In genomic region chr3:192968901-192969300, GRCh38 we compare ENCODE assay signal across 8 cellular contexts. TPM values are rescaled to one million over a fixed set of nuclear protein-coding genes. Genes with fewer than 3 reads are reported as not detected.
DNase-seq lines count a peak whose midpoint lies in the region; ATAC-seq and TF ChIP-seq lines count a peak whose summit lies in the region.
"Not testable (repeated sequence)": the region's sequence is repeated elsewhere in the genome, so short reads cannot be mapped to it uniquely, and the experiment has no call there.
"Had no signal": no experiment of that assay in that cellular context is flagged by ENCODE, and none has a peak within 500 bp of the region (broad histone marks: within the 10 kb centered on the region; RNA-seq: fewer than 3 reads in every experiment).

No MANE protein-coding gene starts in this region.

- H3K27me3 Mint-ChIP-seq in HFFc6 (ENCODE audit: insufficient read depth), result not testable (repeated sequence)

- not testable (repeated sequence) for H3K36me3 Mint-ChIP-seq in HFFc6 (ENCODE audit: low read depth)

- DNase-seq in AG10803 (ENCODE audit: low read depth) (peak; percentile 59), HFFc6 (peak; percentile 48), amniotic epithelial cell (ENCODE audit: low read depth) (peak; percentile 78), mammary epithelial cell (peak; percentile 63), fibroblast of lung (ENCODE audit: low read depth in 2 of 2) (peak; percentile 47 to 57), foreskin keratinocyte (peak; percentile 26 to 51)
- not testable (repeated sequence) for DNase-seq in RWPE2 (ENCODE audit: low spot score)

- H3K9me3 ChIP-seq in RWPE2 (ENCODE audit: severe bottlenecking); mammary epithelial cell (replicated peaks; ENCODE audit: insufficient read depth, low read length); fibroblast of lung (ENCODE audit: control insufficient read depth, insufficient read depth, low read depth, low read length): not testable (repeated sequence)

- not testable (repeated sequence) for H3K9me3 Mint-ChIP-seq in HFFc6

- H4K20me1 ChIP-seq in mammary epithelial cell (ENCODE audit: insufficient read depth, low read length); fibroblast of lung (ENCODE audit: control insufficient read depth, extremely low read depth, insufficient read depth, low read length): not testable (repeated sequence)

- not testable (repeated sequence) for H3K4me2 ChIP-seq in mammary epithelial cell (ENCODE audit: insufficient read depth, low read depth, low read length); fibroblast of lung (ENCODE audit: extremely low read depth, insufficient read depth, low read length)

- H3K4me1 ChIP-seq in RWPE2 (ENCODE audit: insufficient read depth, poor library complexity, severe bottlenecking); mammary epithelial cell (ENCODE audit: insufficient read depth, low read length); fibroblast of lung (ENCODE audit: control insufficient read depth, extremely low read depth, insufficient read depth, low read length); foreskin keratinocyte: not testable (repeated sequence)

- H3K9ac ChIP-seq in mammary epithelial cell (ENCODE audit: insufficient read depth, low read length); fibroblast of lung (ENCODE audit: insufficient read depth, low read length): not testable (repeated sequence)

- not testable (repeated sequence) for BruUV-seq in mammary epithelial cell (replicated peaks; lab: Mats Ljungman, UMichigan)

- H3K27ac Mint-ChIP-seq in HFFc6, result peak overlapping the region; percentile 24

- not testable (repeated sequence) for H3K4me3 Mint-ChIP-seq in HFFc6

- H3K4me3 ChIP-seq in AG10803 (ENCODE audit: low read length); RWPE2 (ENCODE audit: severe bottlenecking); mammary epithelial cell (replicated peaks in 1 of 3; ENCODE audit: insufficient read depth in 1 of 3, low read depth in 2 of 3, low read length in 3 of 3); fibroblast of lung (replicated peaks in 1 of 4; ENCODE audit: control extremely low read depth in 1 of 4, insufficient read depth in 1 of 4, low read depth in 3 of 4, low read length in 4 of 4): not testable (repeated sequence)

- not testable (repeated sequence) for ATAC-seq in RWPE2 (ENCODE audit: low read depth); foreskin keratinocyte

- CTCF ChIA-PET in mammary epithelial cell (lab: Charles Lee; ENCODE audit: low non-redundant PET), result not testable (repeated sequence)

- intact Hi-C loops in mammary epithelial cell (cut with micrococcal nuclease), result not testable (repeated sequence)

- 12% methylated on average over 2 of the region's 2 CpGs for WGBS in mammary epithelial cell (ENCODE audit: low coverage, missing lambda C conversion rate)

- not testable (repeated sequence) for H2AFZ ChIP-seq in mammary epithelial cell (ENCODE audit: low read depth, low read length); fibroblast of lung (ENCODE audit: low read length)

- H3K27me3 ChIP-seq in RWPE2 (ENCODE audit: insufficient read depth, poor library complexity, severe bottlenecking); mammary epithelial cell (ENCODE audit: insufficient read depth, low read length); fibroblast of lung (ENCODE audit: control insufficient read depth, insufficient read depth, low read length); foreskin keratinocyte: not testable (repeated sequence)

- not testable (repeated sequence) for H3K36me3 ChIP-seq in RWPE2 (ENCODE audit: low read depth); mammary epithelial cell (ENCODE audit: insufficient read depth, low read length); fibroblast of lung (ENCODE audit: control insufficient read depth, insufficient read depth, low read length)

- not testable (repeated sequence) for TF ChIP-seq CTCF in AG10803 (conservative IDR thresholded peaks at IDR 0.05; ENCODE audit: low read length); HFFc6 (IDR thresholded peaks at IDR 0.05); RWPE2 (IDR thresholded peaks at IDR 0.05; ENCODE audit: poor library complexity, severe bottlenecking); mammary epithelial cell (conservative IDR thresholded peaks at IDR 0.05 in 1 of 2, IDR thresholded peaks at IDR 0.05 in 1 of 2; ENCODE audit: extremely low read depth in 1 of 2, insufficient read depth in 1 of 2, low read depth in 1 of 2, low read length in 2 of 2); fibroblast of lung (conservative IDR thresholded peaks at IDR 0.05 in 1 of 2, IDR thresholded peaks at IDR 0.05 in 1 of 2; ENCODE audit: low read depth in 1 of 2, low read length in 2 of 2); foreskin keratinocyte (conservative IDR thresholded peaks at IDR 0.05)

- H3K27ac ChIP-seq in RWPE2 (ENCODE audit: poor library complexity, severe bottlenecking) (peak overlapping the region; percentile 65), foreskin keratinocyte (peak overlapping the region; percentile 30)
- not testable (repeated sequence) for H3K27ac ChIP-seq in mammary epithelial cell (ENCODE audit: insufficient read depth, low read depth, low read length); fibroblast of lung (ENCODE audit: insufficient read depth, low read length)

- peaks cover 19% of the 10 kb centered on the region for H3K4me1 Mint-ChIP-seq in HFFc6 (ENCODE audit: low read depth)

- not testable (repeated sequence) for H3K79me2 ChIP-seq in mammary epithelial cell (ENCODE audit: insufficient read depth, low read length); fibroblast of lung (ENCODE audit: control insufficient read depth, insufficient read depth, low read length)

- dilution Hi-C loops in mammary epithelial cell (cut with HindIII; ENCODE audit: low sequenced_read_pairs), result not testable (repeated sequence)

- in situ Hi-C loops in mammary epithelial cell (cut with MboI; ENCODE audit: low sequenced_read_pairs in 2 of 2), result not testable (repeated sequence)

RNA-seq across cellular contexts. Expression of gene MB21D2, which starts 51.2 kb away (rescaled TPM):
- total RNA-seq in HFFc6 (2021; fragmentation: NEBNext Ultra II Directional; extraction: Animal tissue kit (Norgen Biotek cat#: 25700)), result 10 to 100 TPM; 17.2 to 20.9 (median 19.5) TPM
- total RNA-seq in mammary epithelial cell, result 1 to 10 TPM; 5.2 to 7.8 TPM
- polyA plus RNA-seq in mammary epithelial cell, result 4.7 TPM
- 4.9 TPM for polyA minus RNA-seq in mammary epithelial cell
- 3.5 and 3.6 TPM in 2 replicates for total RNA-seq in fibroblast of lung
- polyA plus RNA-seq in fibroblast of lung, result 11.2 and 11.4 TPM in 2 replicates
- 7.5 and 8.7 TPM in 2 replicates for polyA plus RNA-seq in fibroblast of lung (2012)
- polyA minus RNA-seq in fibroblast of lung (ENCODE audit: low replicate concordance), result 23.7 and 26.6 TPM in 2 replicates
- total RNA-seq in foreskin keratinocyte, result 16.4 and 16.5 TPM in 2 replicates
- 6.9 and 8.2 TPM in 2 replicates for polyA plus RNA-seq in foreskin keratinocyte
- polyA plus RNA-seq: IgD-negative memory B cell had no signal
